ENCODE assay signal across 8 cellular contexts in genomic region chr11:69101100-69101791, GRCh38. TPM values are rescaled to one million over a fixed set of nuclear protein-coding genes. Genes with fewer than 3 reads are reported as not detected.
A peak's percentile ranks its signal among the peaks of the same experiment; 100 is the strongest.
DNase-seq lines count a peak whose midpoint lies in the region; ATAC-seq and TF ChIP-seq lines count a peak whose summit lies in the region.

No MANE protein-coding gene starts in this region.

- H3K27me3 ChIP-seq in breast epithelium (no peaks in the 10 kb centered on the region), kidney epithelial cell (ENCODE audit: control insufficient read depth, insufficient read depth, low read length) (peaks cover 11% of the 10 kb centered on the region)

- no peak overlapping the region for H3K27ac ChIP-seq in breast epithelium

- no peak overlapping the region for H3K27ac Mint-ChIP-seq in activated B cell treated with CpG ODN at 0.5 μM for 24 hours

- peaks cover 6% of the 10 kb centered on the region for H3K27me3 Mint-ChIP-seq in activated B cell treated with CpG ODN at 0.5 μM for 24 hours

- no peak overlapping the region for H3K4me3 Mint-ChIP-seq in activated B cell treated with CpG ODN at 0.5 μM for 24 hours

- ATAC-seq in activated B cell treated with CpG ODN at 0.5 μM for 24 hours (ENCODE audit: low read depth) (peak; percentile 99), GM19452 (IDR thresholded peaks at IDR 0.05; ENCODE audit: unreplicated experiment) (no peak)

- H3K4me1 Mint-ChIP-seq in activated B cell treated with CpG ODN at 0.5 μM for 24 hours = no peaks in the 10 kb centered on the region

- CTCF ChIA-PET in activated B cell treated with CpG ODN at 0.5 μM for 24 hours (lab: Charles Lee) = interaction anchor here (0.7 to 6.1 kb wide), 7 partner anchors 12 to 569 kb away, joined by 3 to 75 read pairs (median 4); partner anchors contain the start of gene CCND1

- no peak overlapping the region for H3K4me3 ChIP-seq in AG10803 (ENCODE audit: low read length)
- no peak overlapping the region for H3K4me3 ChIP-seq in breast epithelium
- H3K4me3 ChIP-seq in kidney epithelial cell (ENCODE audit: low read depth, low read length) = no peak overlapping the region

- H3K36me3 ChIP-seq in breast epithelium = no peaks in the 10 kb centered on the region
- H3K36me3 ChIP-seq in kidney epithelial cell (ENCODE audit: control insufficient read depth, insufficient read depth, low read length) = no peaks in the 10 kb centered on the region

- H3K4me1 ChIP-seq in breast epithelium = peaks cover 0 to 3% of the 10 kb centered on the region in 2 donors

- H3K9me3 ChIP-seq in breast epithelium = no peaks in the 10 kb centered on the region

- peak; percentile 79 for DNase-seq in AG10803 (ENCODE audit: low read depth)
- DNase-seq in GM19240 (ENCODE audit: insufficient read length, low spot score) = peak; percentile 85
- peak; percentile 72 for DNase-seq in NCI-H146 treated with DMSO at 0.1 percent for 48 hours (lab: John Stamatoyannopoulos, UW; ENCODE audit: unreplicated experiment)
- DNase-seq in activated B cell treated with CpG ODN at 0.5 μM for 24 hours = peak; percentile 78
- peak; percentile 77 to 84 for DNase-seq in breast epithelium (ENCODE audit: low spot score in 2 of 2)
- no peak for DNase-seq in kidney epithelial cell (ENCODE audit: low read depth)
- peak; percentile 71 for DNase-seq in stimulated activated CD4-positive, alpha-beta T cell treated with anti-CD3 and anti-CD28 coated beads, Interleukin-1b, Interleukin-23, amount 100 ng/mL, for 48 hours

- intact Hi-C loops in activated B cell treated with CpG ODN at 0.5 μM for 24 hours (cut with micrococcal nuclease) (loop anchor here (1.0 to 5.0 kb wide), 5 partner anchors 111 to 569 kb away; no protein-coding TSS in a partner anchor), breast epithelium (cut with DNase I; ENCODE audit: low total_unique reads) (no loop called here)

- no peaks in the 10 kb centered on the region for H3K36me3 Mint-ChIP-seq in activated B cell treated with CpG ODN at 0.5 μM for 24 hours (ENCODE audit: low read depth)

- TF ChIP-seq POLR2A in breast epithelium (IDR thresholded peaks at IDR 0.05) = no peak

- TF ChIP-seq CTCF in AG10803 (conservative IDR thresholded peaks at IDR 0.05; ENCODE audit: low read length) = peak; percentile 98
- peak; percentile 56 for TF ChIP-seq CTCF in activated B cell treated with CpG ODN at 0.5 μM for 24 hours (IDR thresholded peaks at IDR 0.05)
- TF ChIP-seq CTCF in breast epithelium (IDR thresholded peaks at IDR 0.05) = peak; percentile 74 to 99 (median 98)
- TF ChIP-seq CTCF in kidney epithelial cell (IDR thresholded peaks at IDR 0.05; ENCODE audit: insufficient read depth, low read length, poor library complexity, severe bottlenecking) = peak; percentile 99

- H3K9me3 Mint-ChIP-seq in activated B cell treated with CpG ODN at 0.5 μM for 24 hours = no peaks in the 10 kb centered on the region

- POLR2A ChIA-PET in activated B cell treated with CpG ODN at 0.5 μM for 24 hours (lab: Charles Lee) = interaction anchor here (1.8 kb wide), 1 partner anchor 541 kb away, joined by 8 read pairs; no protein-coding TSS in a partner anchor

RNA-seq across cellular contexts. Expression of gene TPCN2, which starts 52.5 kb away (rescaled TPM):
- total RNA-seq in activated B cell treated with CpG ODN at 0.5 μM for 24 hours (29.1 and 35.4 TPM in 2 replicates), breast epithelium (10 to 100 TPM; 13.0 to 18.0 (median 13.8) TPM), kidney epithelial cell (8.9 and 10.2 TPM in 2 replicates)

RNA-seq across cellular contexts. Expression of gene SMIM38, which starts 54.5 kb away (rescaled TPM):
- total RNA-seq in activated B cell treated with CpG ODN at 0.5 μM for 24 hours (2.2 and 2.7 TPM in 2 replicates), breast epithelium (1 to 10 TPM in 2 of 3 donors, under 1 TPM in 1; 0.32 to 2.6 (median 1.6) TPM), kidney epithelial cell (0.34 TPM in 1 of 2 replicates, not detected in the other)
